8 cellular contexts compared by ENCODE assay signal in the genomic region with DNA sequence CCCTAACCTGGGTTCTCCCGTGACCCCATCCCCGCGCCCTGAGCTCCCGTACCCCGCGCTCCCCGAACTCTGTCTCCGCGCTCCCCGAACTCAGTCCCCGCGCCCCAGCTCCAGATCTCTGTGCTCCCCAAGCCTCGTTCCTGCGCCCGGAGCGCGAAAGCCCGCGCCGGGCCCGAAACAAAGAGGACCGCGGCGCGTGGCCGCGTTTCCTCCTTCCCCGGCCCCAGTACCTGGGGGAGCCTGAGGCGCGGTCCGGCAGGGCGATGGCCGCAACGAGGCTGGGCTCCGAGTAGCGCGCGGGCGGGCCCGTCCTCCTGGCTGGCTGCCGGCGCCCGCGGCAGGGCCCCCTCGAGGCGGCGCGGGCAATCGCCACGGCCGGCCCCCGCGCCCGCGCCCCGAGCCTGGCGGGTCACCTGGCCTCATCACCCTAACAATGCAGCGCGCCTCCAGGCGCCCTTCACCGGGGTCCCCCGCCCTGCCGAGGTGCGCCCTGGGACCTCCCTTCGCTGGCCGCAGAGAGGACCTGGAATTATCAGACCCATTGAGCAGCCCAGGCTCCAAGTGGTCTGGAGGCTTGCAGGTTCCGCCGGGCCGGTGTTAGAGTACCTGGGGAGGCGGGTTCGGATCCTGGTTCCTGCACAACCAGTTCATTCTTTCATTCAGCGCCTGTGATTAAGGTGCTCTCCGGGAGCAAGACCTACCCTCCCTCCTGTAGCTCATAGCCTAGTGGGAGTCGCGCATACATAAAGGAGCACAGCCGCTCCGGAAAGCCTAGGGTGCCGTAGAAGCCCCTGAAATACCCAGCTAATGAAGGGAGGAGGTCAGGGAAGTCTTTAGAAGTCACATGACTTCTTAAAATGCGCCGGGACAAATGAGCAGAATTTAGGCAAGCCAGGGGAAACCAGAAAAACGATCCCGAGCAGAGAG. TPM values are rescaled to one million over a fixed set of nuclear protein-coding genes. Genes with fewer than 3 reads are reported as not detected.
A peak's percentile ranks its signal among the peaks of the same experiment; 100 is the strongest.
DNase-seq lines count a peak whose midpoint lies in the region; ATAC-seq and TF ChIP-seq lines count a peak whose summit lies in the region.

A gene (minus strand): TSS at position 291 of the 927 bp plus-strand sequence. CDS start 142,475 bp downstream, outside the sequence.

- ATAC-seq in GM18517 (IDR thresholded peaks at IDR 0.05; ENCODE audit: unreplicated experiment): no peak
- ATAC-seq in GM19395 (IDR thresholded peaks at IDR 0.05; ENCODE audit: unreplicated experiment): no peak

- DNase-seq in COR-L47 (lab: John Stamatoyannopoulos, UW) (peak; percentile 19), NB4 (ENCODE audit: low read depth) (peak; percentile 50), dermis blood vessel endothelial cell (peak; percentile 52), lower leg skin (ENCODE audit: low spot score in 2 of 2) (no peak), dedifferentiated amniotic fluid mesenchymal stem cell (ENCODE audit: extremely low spot score) (no peak)

- peaks cover 28% of the 10 kb centered on the region for H3K27me3 ChIP-seq in thymus (ENCODE audit: control insufficient read depth, insufficient read depth)

- H3K27ac ChIP-seq in thymus (ENCODE audit: low read depth): peak within 1 kb of the TSS; percentile 60

- intact Hi-C loops in lower leg skin (cut with DNase I; ENCODE audit: low total_unique reads): no loop called here

- WGBS in lower leg skin, 2 donors: 10 to 13% methylated on average over 45 to 58 of the region's 82 CpGs
- 11% methylated on average over 82 of the region's 82 CpGs for WGBS in thymus

- H3K4me1 ChIP-seq in thymus (ENCODE audit: control insufficient read depth, insufficient read depth, low read length): no peaks in the 10 kb centered on the region

- TF ChIP-seq CTCF in NB4 (IDR thresholded peaks at IDR 0.05; ENCODE audit: low read depth, low read length) (no peak), lower leg skin (IDR thresholded peaks at IDR 0.05) (no peak)

- TF ChIP-seq POLR2A in NB4 (IDR thresholded peaks at IDR 0.05; ENCODE audit: extremely low read depth, insufficient read length) (no peak), lower leg skin (IDR thresholded peaks at IDR 0.05) (no peak)

- H3K36me3 ChIP-seq in thymus (ENCODE audit: control insufficient read depth, insufficient read depth): no peaks in the 10 kb centered on the region

- no peaks in the 10 kb centered on the region for H3K9me3 ChIP-seq in thymus (ENCODE audit: control insufficient read depth)

- H3K4me3 ChIP-seq in NB4 (ENCODE audit: low read depth, low read length) (no peak within 1 kb of the TSS), lower leg skin (ENCODE audit: low read depth, poor library complexity, severe bottlenecking) (peak within 1 kb of the TSS; percentile 41), thymus (ENCODE audit: low read length) (peak within 1 kb of the TSS; percentile 35)

RNA-seq across cellular contexts. Expression of the gene that starts here (rescaled TPM):
- 11.7 and 13.6 TPM in 2 replicates for total RNA-seq in dermis blood vessel endothelial cell
- total RNA-seq in lower leg skin: 10 to 100 TPM; 19.5 to 33.9 (median 25.5) TPM
- polyA plus RNA-seq in thymus: 6.2 TPM

Comparison
In these comparisons a context has a peak if more than half of its experiments do, and no peak if none do; other contexts are left out.
1. DNase-seq: peak in COR-L47 (single experiment), NB4 (single experiment) and dermis blood vessel endothelial cell (single experiment); none in lower leg skin (0 of 2) and dedifferentiated amniotic fluid mesenchymal stem cell (single experiment).